Comparison of ENCODE assay signal across 10 cellular contexts in the genomic region with DNA sequence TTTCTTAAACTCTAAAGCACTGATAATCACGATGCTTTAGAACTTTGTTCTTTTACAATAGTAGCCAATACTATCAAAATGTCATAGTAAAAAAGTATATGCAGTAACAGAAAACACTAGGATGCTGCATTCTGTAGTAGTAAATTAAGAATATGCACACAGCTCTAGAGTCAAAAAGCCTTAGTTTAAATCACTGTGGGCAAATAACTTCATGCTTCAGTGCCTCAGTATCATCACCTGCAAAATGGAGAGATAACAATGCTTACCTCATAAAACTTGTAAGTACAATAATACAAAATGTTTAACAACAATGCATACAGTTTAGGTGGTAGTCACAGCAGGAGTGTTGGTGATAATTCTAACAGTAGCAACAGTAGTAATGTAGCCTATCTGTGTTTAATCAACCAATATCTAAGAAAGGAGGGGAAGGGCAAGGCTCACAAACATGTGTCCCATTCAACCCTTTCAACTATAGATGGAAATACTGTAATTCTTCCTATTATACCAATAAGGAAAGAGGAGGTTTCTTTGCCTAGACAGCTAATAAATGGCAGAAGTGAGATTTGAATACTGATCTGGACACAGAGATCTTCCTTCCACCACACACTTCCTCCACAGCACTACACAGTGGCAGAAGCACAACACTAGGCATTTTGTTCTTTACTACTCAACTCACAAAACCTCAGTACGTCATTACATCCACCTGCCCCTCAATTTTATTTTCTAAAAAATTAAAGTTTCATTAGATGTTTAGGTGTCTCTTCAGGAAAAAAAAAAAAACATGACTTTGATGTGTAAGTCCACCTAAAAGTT. TPM values are rescaled to one million over a fixed set of nuclear protein-coding genes. Genes with fewer than 3 reads are reported as not detected.
DNase-seq lines count a peak whose midpoint lies in the region; ATAC-seq and TF ChIP-seq lines count a peak whose summit lies in the region.
"Had no signal": no experiment of that assay in that cellular context is flagged by ENCODE, and none has a peak within 500 bp of the region (broad histone marks: within the 10 kb centered on the region; RNA-seq: fewer than 3 reads in every experiment).

No MANE protein-coding gene starts in this region.

- peaks cover 99% of the 10 kb centered on the region for H3K79me2 ChIP-seq in SU-DHL-6 (ENCODE audit: insufficient read depth, low read length)

- no peaks in the 10 kb centered on the region; the same call in 1 of the 2 replicates for H3K9me3 ChIP-seq in SU-DHL-6 (ENCODE audit: insufficient read depth, low read length)

- H3K9ac ChIP-seq in SU-DHL-6 (ENCODE audit: low read length) = peak overlapping the region; percentile 96; the same call in 1 of the 2 replicates

- DNase-seq in activated naive CD4-positive, alpha-beta T cell treated with anti-CD3 and anti-CD28 coated beads, Interleukin-2, amount 10 ng/mL, durations not matched to agents 7 days and 5 days = no peak
- no peak for DNase-seq in activated naive CD4-positive, alpha-beta T cell treated with anti-CD3 and anti-CD28 coated beads, Interleukin-2, amount 50 U/mL, for 16 hours
- no peak for DNase-seq in occipital lobe (lab: John Stamatoyannopoulos, UW)
- no peak for DNase-seq in NCI-H1105 (lab: John Stamatoyannopoulos, UW)
- no peak for DNase-seq in NCI-H1694 (lab: John Stamatoyannopoulos, UW)
- DNase-seq: anterior cingulate cortex, NCI-H1436 had no signal

- H3F3A ChIP-seq in SU-DHL-6 (ENCODE audit: insufficient read depth) = peaks cover 34% of the 10 kb centered on the region

- ATAC-seq in HG02981 (IDR thresholded peaks at IDR 0.05; ENCODE audit: unreplicated experiment) = peak; percentile 37
- peak; percentile 55 for ATAC-seq in stimulated activated memory B cell treated with anti-CD40 and anti-IgM and Interleukin-4, amounts not matched to agents 10 μg/mL and 1 μg/mL and 100 μg/mL, for 72 hours

- H3K4me1 Mint-ChIP-seq in activated naive CD4-positive, alpha-beta T cell treated with anti-CD3 and anti-CD28 coated beads, Interleukin-2, amount 10 ng/mL, durations not matched to agents 7 days and 5 days = peaks cover 27% of the 10 kb centered on the region
- peaks cover 21% of the 10 kb centered on the region for H3K4me1 Mint-ChIP-seq in stimulated activated memory B cell treated with anti-CD40 and anti-IgM and Interleukin-4, amounts not matched to agents 10 μg/mL and 1 μg/mL and 100 μg/mL, for 72 hours

- H2AFZ ChIP-seq in SU-DHL-6 (ENCODE audit: low read depth, low read length, severe bottlenecking) = no peak overlapping the region

- H3K27me3 Mint-ChIP-seq in activated naive CD4-positive, alpha-beta T cell treated with anti-CD3 and anti-CD28 coated beads, Interleukin-2, amount 10 ng/mL, durations not matched to agents 7 days and 5 days = no peaks in the 10 kb centered on the region
- H3K27me3 Mint-ChIP-seq in stimulated activated memory B cell treated with anti-CD40 and anti-IgM and Interleukin-4, amounts not matched to agents 10 μg/mL and 1 μg/mL and 100 μg/mL, for 72 hours = no peaks in the 10 kb centered on the region

- no peaks in the 10 kb centered on the region for H3K9me2 ChIP-seq in SU-DHL-6 (replicated peaks; ENCODE audit: insufficient read depth, low read length)

- peak overlapping the region; percentile 71 for H3K27ac ChIP-seq in SU-DHL-6 (ENCODE audit: low read depth, low read length)

- CTCF ChIA-PET in activated naive CD4-positive, alpha-beta T cell treated with anti-CD3 and anti-CD28 coated beads, Interleukin-2, amount 10 ng/mL, durations not matched to agents 7 days and 5 days (lab: Charles Lee) = interaction anchor here (0.7 kb wide), 1 partner anchor 16 kb away, joined by 3 read pairs; no protein-coding TSS in a partner anchor

- H3K36me3 ChIP-seq in SU-DHL-6 (ENCODE audit: low read length) = peaks cover 52% of the 10 kb centered on the region

- H3K27me3 ChIP-seq in SU-DHL-6 (ENCODE audit: low read length) = no peaks in the 10 kb centered on the region

- H3K36me3 Mint-ChIP-seq in activated naive CD4-positive, alpha-beta T cell treated with anti-CD3 and anti-CD28 coated beads, Interleukin-2, amount 10 ng/mL, durations not matched to agents 7 days and 5 days = peaks cover 46% of the 10 kb centered on the region
- peaks cover 40% of the 10 kb centered on the region for H3K36me3 Mint-ChIP-seq in stimulated activated memory B cell treated with anti-CD40 and anti-IgM and Interleukin-4, amounts not matched to agents 10 μg/mL and 1 μg/mL and 100 μg/mL, for 72 hours

- H4K20me1 ChIP-seq in SU-DHL-6 (ENCODE audit: low read depth, low read length) = peaks cover 33% of the 10 kb centered on the region

- H3K9me3 Mint-ChIP-seq in activated naive CD4-positive, alpha-beta T cell treated with anti-CD3 and anti-CD28 coated beads, Interleukin-2, amount 10 ng/mL, durations not matched to agents 7 days and 5 days = peaks cover 3% of the 10 kb centered on the region
- no peaks in the 10 kb centered on the region for H3K9me3 Mint-ChIP-seq in stimulated activated memory B cell treated with anti-CD40 and anti-IgM and Interleukin-4, amounts not matched to agents 10 μg/mL and 1 μg/mL and 100 μg/mL, for 72 hours

- H3K4me3 ChIP-seq in SU-DHL-6 (ENCODE audit: insufficient read depth, low read length, poor library complexity, severe bottlenecking) = peak overlapping the region; percentile 72

- peak overlapping the region; percentile 25 for H3K27ac Mint-ChIP-seq in activated naive CD4-positive, alpha-beta T cell treated with anti-CD3 and anti-CD28 coated beads, Interleukin-2, amount 10 ng/mL, durations not matched to agents 7 days and 5 days
- H3K27ac Mint-ChIP-seq in stimulated activated memory B cell treated with anti-CD40 and anti-IgM and Interleukin-4, amounts not matched to agents 10 μg/mL and 1 μg/mL and 100 μg/mL, for 72 hours = peak overlapping the region; percentile 77

- no peak for TF ChIP-seq CTCF in SU-DHL-6 (IDR thresholded peaks at IDR 0.05; ENCODE audit: insufficient read depth, low read length, poor library complexity, severe bottlenecking)

- H3K4me2 ChIP-seq in SU-DHL-6 (ENCODE audit: low read depth, low read length, poor library complexity, severe bottlenecking) = peak overlapping the region; percentile 97

- no peak overlapping the region for H3K4me3 Mint-ChIP-seq in activated naive CD4-positive, alpha-beta T cell treated with anti-CD3 and anti-CD28 coated beads, Interleukin-2, amount 10 ng/mL, durations not matched to agents 7 days and 5 days
- peak overlapping the region; percentile 30 for H3K4me3 Mint-ChIP-seq in stimulated activated memory B cell treated with anti-CD40 and anti-IgM and Interleukin-4, amounts not matched to agents 10 μg/mL and 1 μg/mL and 100 μg/mL, for 72 hours

RNA-seq across cellular contexts. Expression of a gene that starts 4.6 kb away (rescaled TPM):
- 79.5 TPM for total RNA-seq in occipital lobe
